ENCODE assay signal across 13 cellular contexts in the genomic region with DNA sequence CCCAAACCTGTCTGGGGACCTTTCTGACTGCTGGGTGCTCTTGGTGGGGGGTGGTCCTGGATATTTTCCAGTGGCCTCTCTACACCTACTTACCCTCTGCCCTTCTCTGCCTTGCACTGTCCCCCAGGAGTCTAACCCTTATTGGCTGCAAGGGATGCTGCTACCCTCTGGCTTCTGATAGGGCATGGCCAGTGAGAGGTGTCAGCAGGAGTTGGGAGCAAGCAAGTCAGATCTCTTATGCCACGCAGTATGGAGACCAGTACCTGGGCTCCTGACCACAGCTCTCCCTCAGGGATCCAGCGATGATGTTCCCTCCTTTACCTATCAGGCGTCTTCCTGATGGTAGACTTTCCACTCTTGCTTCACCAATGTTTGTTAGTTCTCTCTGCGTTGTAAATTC.
"Had no signal": no experiment of that assay in that cellular context is flagged by ENCODE, and none has a peak within 500 bp of the region (broad histone marks: within the 10 kb centered on the region; RNA-seq: fewer than 3 reads in every experiment).

No MANE protein-coding gene starts in this region.

- H3K36me3 ChIP-seq: lower lobe of right lung had no signal

- H3K4me3 ChIP-seq: coronary artery, lower lobe of right lung had no signal

- H3K36me3 Mint-ChIP-seq: mesothelial cell of epicardium, type B pancreatic cell had no signal

- H3K4me1 Mint-ChIP-seq: mesothelial cell of epicardium had no signal

- H3K4me3 Mint-ChIP-seq: activated CD4-positive, alpha-beta T cell treated with anti-CD3 and anti-CD28 coated beads, Interleukin-2, amount 10 ng/mL, durations not matched to agents 24 days and 14 days; mesothelial cell of epicardium; type B pancreatic cell had no signal

- H3K27ac ChIP-seq: coronary artery, lower lobe of right lung, VCaP had no signal

- H3K9me3 Mint-ChIP-seq: type B pancreatic cell had no signal

- H3K27me3 Mint-ChIP-seq: activated CD4-positive, alpha-beta T cell treated with anti-CD3 and anti-CD28 coated beads, Interleukin-2, amount 10 ng/mL, durations not matched to agents 24 days and 14 days; type B pancreatic cell had no signal

- DNase-seq: activated CD4-positive, alpha-beta T cell treated with anti-CD3 and anti-CD28 coated beads, Interleukin-2, amount 10 ng/mL, durations not matched to agents 24 days and 14 days; effector CD4-positive, alpha-beta T cell; foreskin melanocyte; head of caudate nucleus; left cardiac atrium; lower lobe of right lung; posterior cingulate gyrus; stimulated activated CD4-positive, alpha-beta T cell treated with anti-CD3 and anti-CD28 coated beads, Interleukin-15, amount 100 ng/mL, for 24 hours; stimulated activated CD4-positive, alpha-beta T cell treated with anti-CD3 and anti-CD28 coated beads, Interleukin-4, amount 100 ng/mL, for 24 hours had no signal

- ATAC-seq: left cardiac atrium, lower lobe of right lung had no signal

- H3K4me1 ChIP-seq: lower lobe of right lung had no signal

- H3K27ac Mint-ChIP-seq: activated CD4-positive, alpha-beta T cell treated with anti-CD3 and anti-CD28 coated beads, Interleukin-2, amount 10 ng/mL, durations not matched to agents 24 days and 14 days; mesothelial cell of epicardium; type B pancreatic cell had no signal
